In genomic region chr7:47496666-47497065, GRCh38 we compare ENCODE assay signal across 20 cellular contexts.
DNase-seq lines count a peak whose midpoint lies in the region; ATAC-seq, FAIRE-seq and TF ChIP-seq lines count a peak whose summit lies in the region.
"Had no signal": no experiment of that assay in that cellular context is flagged by ENCODE, and none has a peak within 500 bp of the region (broad histone marks: within the 10 kb centered on the region; RNA-seq: fewer than 3 reads in every experiment).

No MANE protein-coding gene starts in this region.

- H3K9ac ChIP-seq in SK-N-MC (ENCODE audit: insufficient read length) (no peak overlapping the region), kidney (ENCODE audit: low read length in 2 of 2) (peak overlapping the region in 1 of 2 donors; percentile 31)

- H3K9me3 ChIP-seq in DOHH2 (ENCODE audit: control insufficient read depth, insufficient read depth, low read length): no peaks in the 10 kb centered on the region
- no peaks in the 10 kb centered on the region for H3K9me3 ChIP-seq in SK-N-MC (ENCODE audit: low read depth, low read length)
- H3K9me3 ChIP-seq in kidney (ENCODE audit: control insufficient read depth in 1 of 2, low read length in 2 of 2): no peaks in the 10 kb centered on the region
- H3K9me3 ChIP-seq in effector memory CD4-positive, alpha-beta T cell (ENCODE audit: control insufficient read depth, low read length): no peaks in the 10 kb centered on the region
- H3K9me3 ChIP-seq: HAP-1, psoas muscle, vagina had no signal

- H4K20me1 ChIP-seq in DOHH2 (ENCODE audit: control insufficient read depth, insufficient read depth, low read depth, low read length): no peaks in the 10 kb centered on the region

- DNase-seq in SK-N-MC (ENCODE audit: low read depth, low spot score): no peak
- peak; percentile 41 for DNase-seq in kidney
- DNase-seq in retinal pigment epithelial cell (ENCODE audit: low read depth): no peak
- no peak for DNase-seq in stimulated activated CD4-positive, alpha-beta T cell treated with anti-CD3 and anti-CD28 coated beads, Interleukin-12 subunit alpha, Interleukin-12 subunit beta, amount 100 ng/mL, for 4 hours
- no peak for DNase-seq in effector memory CD4-positive, alpha-beta T cell
- DNase-seq: activated CD4-positive, CD25-positive, alpha-beta regulatory T cell treated with anti-CD3 and anti-CD28 coated beads, Interleukin-2, amount 50 U/mL, for 72 hours; activated naive CD8-positive, alpha-beta T cell treated with anti-CD3 and anti-CD28 coated beads, Interleukin-2, amount 50 U/mL, for 24 hours; naive thymus-derived CD8-positive, alpha-beta T cell; NCI-H1930; OCI-M1; psoas muscle; stimulated activated CD4-positive, alpha-beta T cell treated with anti-CD3 and anti-CD28 coated beads, Interleukin-15, amount 100 ng/mL, for 24 hours; stimulated activated naive CD4-positive, alpha-beta T cell; T-helper 9 cell had no signal

- peaks cover 48% of the 10 kb centered on the region for H3K4me1 ChIP-seq in DOHH2 (ENCODE audit: control insufficient read depth, low read length)
- peaks cover 63 to 81% of the 10 kb centered on the region in 2 donors for H3K4me1 ChIP-seq in kidney (ENCODE audit: control insufficient read depth in 1 of 2, insufficient read depth in 1 of 2, low read depth in 1 of 2, low read length in 2 of 2)
- no peaks in the 10 kb centered on the region for H3K4me1 ChIP-seq in effector memory CD4-positive, alpha-beta T cell (ENCODE audit: control insufficient read depth, insufficient read depth, low read length, poor library complexity, severe bottlenecking)

- H3K79me2 ChIP-seq in DOHH2 (ENCODE audit: control insufficient read depth, low read length): no peaks in the 10 kb centered on the region

- H3K36me3 ChIP-seq in DOHH2 (ENCODE audit: control insufficient read depth, low read length): no peaks in the 10 kb centered on the region
- H3K36me3 ChIP-seq in SK-N-MC (ENCODE audit: insufficient read depth, low read length): no peaks in the 10 kb centered on the region
- H3K36me3 ChIP-seq in kidney (ENCODE audit: control insufficient read depth in 1 of 2, insufficient read depth in 2 of 2, low read length in 2 of 2): peaks cover 0 to under 1% of the 10 kb centered on the region in 2 donors
- no peaks in the 10 kb centered on the region for H3K36me3 ChIP-seq in effector memory CD4-positive, alpha-beta T cell (ENCODE audit: control insufficient read depth, insufficient read depth, low read length)
- H3K36me3 ChIP-seq: cardiac muscle cell, vagina had no signal

- ATAC-seq in GM21825 (IDR thresholded peaks at IDR 0.05; ENCODE audit: unreplicated experiment) (no peak), GM21619 (IDR thresholded peaks at IDR 0.05; ENCODE audit: unreplicated experiment) (no peak)
- ATAC-seq: activated naive CD8-positive, alpha-beta T cell treated with anti-CD3 and anti-CD28 coated beads, Interleukin-2, amount 50 U/mL, for 24 hours had no signal

- no peaks in the 10 kb centered on the region for H3K27me3 ChIP-seq in DOHH2 (ENCODE audit: control insufficient read depth, low read length)
- no peaks in the 10 kb centered on the region for H3K27me3 ChIP-seq in effector memory CD4-positive, alpha-beta T cell (replicated peaks; ENCODE audit: control insufficient read depth, insufficient read depth, low read length, poor library complexity, severe bottlenecking)
- H3K27me3 ChIP-seq: cardiac muscle cell, vagina had no signal

- no peak for FAIRE-seq in kidney (lab: Jason Lieb, UNC)

- intact Hi-C loops in kidney (cut with DNase I): no loop called here

- peaks cover 17% of the 10 kb centered on the region for H3F3A ChIP-seq in DOHH2 (ENCODE audit: control insufficient read depth, insufficient read depth)

- peak overlapping the region; percentile 34 for H3K4me3 ChIP-seq in DOHH2 (ENCODE audit: low read length)
- no peak overlapping the region for H3K4me3 ChIP-seq in SK-N-MC
- no peak overlapping the region for H3K4me3 ChIP-seq in kidney (ENCODE audit: low read length in 2 of 2)
- H3K4me3 ChIP-seq in retinal pigment epithelial cell (ENCODE audit: low read length): peak overlapping the region; percentile 24
- H3K4me3 ChIP-seq in effector memory CD4-positive, alpha-beta T cell (ENCODE audit: insufficient read depth, low read depth, low read length, poor library complexity, severe bottlenecking): no peak overlapping the region
- H3K4me3 ChIP-seq: cardiac muscle cell, HAP-1, psoas muscle, vagina had no signal

- TF ChIP-seq CTCF in DOHH2 (IDR thresholded peaks at IDR 0.05; ENCODE audit: low read depth, low read length, poor library complexity, severe bottlenecking) (no peak), kidney (IDR thresholded peaks at IDR 0.05; ENCODE audit: borderline replicate concordance, extremely low read depth, insufficient read depth) (no peak), retinal pigment epithelial cell (conservative IDR thresholded peaks at IDR 0.05; ENCODE audit: low read depth, low read length) (no peak)

- no peaks in the 10 kb centered on the region for H3K9me2 ChIP-seq in DOHH2 (replicated peaks; ENCODE audit: control insufficient read depth, low read length)

- H3K27ac ChIP-seq in DOHH2 (ENCODE audit: low read depth, low read length) (peak overlapping the region; percentile 60), SK-N-MC (peak overlapping the region; percentile 75; the same call in 1 of the 2 replicates), kidney (ENCODE audit: low read depth in 2 of 2, low read length in 2 of 2) (peak overlapping the region; percentile 85 to 86)
- H3K27ac ChIP-seq in effector memory CD4-positive, alpha-beta T cell (ENCODE audit: insufficient read depth, low read length, poor library complexity, severe bottlenecking): no peak overlapping the region
- H3K27ac ChIP-seq: cardiac muscle cell, psoas muscle, vagina had no signal

- peak overlapping the region; percentile 60 for H3K4me2 ChIP-seq in DOHH2 (ENCODE audit: low read length)

Comparison
In these comparisons a context has a peak if more than half of its experiments do, and no peak if none do; other contexts are left out.
1. H3K4me3 ChIP-seq: peak in DOHH2 (single experiment) and retinal pigment epithelial cell (single experiment); none in SK-N-MC (single experiment), kidney (0 of 2) and effector memory CD4-positive, alpha-beta T cell (single experiment).